14 cellular contexts compared by ENCODE assay signal in the genomic region with DNA sequence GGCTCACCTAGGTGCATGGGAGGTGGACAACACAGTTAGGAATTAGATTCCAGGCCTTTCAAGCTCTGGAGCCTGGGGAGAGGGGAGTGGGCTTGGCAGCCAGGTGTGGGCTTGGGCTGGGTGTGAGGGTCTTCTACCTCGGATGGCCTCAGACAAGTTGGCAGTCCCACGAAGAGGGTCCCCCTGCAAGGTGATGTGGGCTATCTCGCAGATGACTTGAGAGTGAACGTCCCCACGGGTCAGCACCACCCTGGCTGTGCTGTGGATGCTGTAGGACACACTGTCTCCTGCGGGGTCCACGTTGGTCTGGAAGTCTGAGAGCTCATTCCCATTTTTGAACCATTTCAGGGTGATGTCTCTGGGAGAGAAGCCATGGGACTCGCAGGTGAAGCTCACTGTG. TPM values are rescaled to one million over a fixed set of nuclear protein-coding genes. Genes with fewer than 3 reads are reported as not detected.
"Had no signal": no experiment of that assay in that cellular context is flagged by ENCODE, and none has a peak within 500 bp of the region (broad histone marks: within the 10 kb centered on the region; RNA-seq: fewer than 3 reads in every experiment).

No MANE protein-coding gene starts in this region.

RNA-seq across cellular contexts. Expression of a gene that starts 14.1 kb away (rescaled TPM):
- total RNA-seq: left colon, mammary epithelial cell, neural crest cell, occipital lobe, ovary, progenitor cell of endocrine pancreas, pulmonary artery endothelial cell, renal cortical epithelial cell, right atrium auricular region, right lobe of liver, suprapubic skin, thoracic aorta had no signal
- polyA plus RNA-seq: heart left ventricle, liver, mammary epithelial cell, ovary had no signal
